In genomic region chr22:50701076-50701419, GRCh38 we compare ENCODE assay signal across 1 cellular context.
A peak's percentile ranks its signal among the peaks of the same experiment; 100 is the strongest.
TF ChIP-seq lines count a peak whose summit lies in the region.

No MANE protein-coding gene starts in this region.

TF ChIP-seq in HepG2, 621 proteins besides CTCF, POLR2A, EP300 and RAD21 (continued from another document):
- TF ChIP-seq MTA1 (CRISPR knock-in tag; IDR thresholded peaks at IDR 0.05; ENCODE audit: borderline replicate concordance) (0 out of 2 replicates have a peak, but pooled peaks have one; percentile 30), DBP (CRISPR knock-in tag; IDR thresholded peaks at IDR 0.05; ENCODE audit: not compliant biosample characterization) (no peak), ZFAT (CRISPR knock-in tag; conservative IDR thresholded peaks at IDR 0.05) (no peak), POLR2AphosphoS5 (IDR thresholded peaks at IDR 0.05; ENCODE audit: low read depth, low read length) (0 out of 2 replicates have a peak, but pooled peaks have one; percentile 12), ZXDC (CRISPR knock-in tag; IDR thresholded peaks at IDR 0.05) (no peak), ZNF232 (CRISPR knock-in tag; IDR thresholded peaks at IDR 0.05; ENCODE audit: borderline replicate concordance) (0 out of 2 replicates have a peak, but pooled peaks have one; percentile 32), PATZ1 (CRISPR knock-in tag; IDR thresholded peaks at IDR 0.05) (peak; percentile 25; the same call in 1 of the 2 replicates), NFE2 (CRISPR knock-in tag; IDR thresholded peaks at IDR 0.05) (no peak), ZMYM2 (CRISPR knock-in tag; IDR thresholded peaks at IDR 0.05) (no peak), ATF4 (CRISPR knock-in tag; IDR thresholded peaks at IDR 0.05) (no peak), ZSCAN5A (CRISPR knock-in tag; IDR thresholded peaks at IDR 0.05; ENCODE audit: borderline replicate concordance) (0 out of 2 replicates have a peak, but pooled peaks have one; percentile 1), ZNF800 (CRISPR knock-in tag; IDR thresholded peaks at IDR 0.05) (0 out of 2 replicates have a peak, but pooled peaks have one; percentile 10), ETV5 (CRISPR knock-in tag; IDR thresholded peaks at IDR 0.05; ENCODE audit: borderline replicate concordance) (peak; percentile 33; the same call in 1 of the 2 replicates), ZNF619 (CRISPR knock-in tag; IDR thresholded peaks at IDR 0.05) (0 out of 2 replicates have a peak, but pooled peaks have one; percentile 47), ELK4 (CRISPR knock-in tag; IDR thresholded peaks at IDR 0.05; ENCODE audit: borderline replicate concordance) (no peak), GABPA (IDR thresholded peaks at IDR 0.05; ENCODE audit: low read depth, low read length) (no peak), GABPA (CRISPR knock-in tag; IDR thresholded peaks at IDR 0.05; ENCODE audit: low read depth) (0 out of 2 replicates have a peak, but pooled peaks have one; percentile 23), IKZF5 (CRISPR knock-in tag; IDR thresholded peaks at IDR 0.05) (no peak), KLF15 (CRISPR knock-in tag; IDR thresholded peaks at IDR 0.05; ENCODE audit: borderline replicate concordance) (no peak), THAP9 (CRISPR knock-in tag; IDR thresholded peaks at IDR 0.05; ENCODE audit: borderline replicate concordance) (0 out of 2 replicates have a peak, but pooled peaks have one; percentile 8), ZNF788 (CRISPR knock-in tag; IDR thresholded peaks at IDR 0.05; ENCODE audit: borderline replicate concordance) (no peak), SMAD9 (CRISPR knock-in tag; IDR thresholded peaks at IDR 0.05) (no peak)
